ENCODE assay signal across 16 cellular contexts in genomic region chr13:33270906-33271538, GRCh38. TPM values are rescaled to one million over a fixed set of nuclear protein-coding genes. Genes with fewer than 3 reads are reported as not detected.
DNase-seq lines count a peak whose midpoint lies in the region; ATAC-seq and TF ChIP-seq lines count a peak whose summit lies in the region.
"Had no signal": no experiment of that assay in that cellular context is flagged by ENCODE, and none has a peak within 500 bp of the region (broad histone marks: within the 10 kb centered on the region; RNA-seq: fewer than 3 reads in every experiment).

No MANE protein-coding gene starts in this region.

- in situ Hi-C loops in mammary epithelial cell (cut with MboI; ENCODE audit: low sequenced_read_pairs in 2 of 2), result no loop called here

- H3K9me3 Mint-ChIP-seq in MCF 10A (ENCODE audit: unreplicated experiment), result no peaks in the 10 kb centered on the region
- peaks cover 3% of the 10 kb centered on the region for H3K9me3 Mint-ChIP-seq in osteocyte (ENCODE audit: unreplicated experiment)
- H3K9me3 Mint-ChIP-seq: nephron progenitor cell; stimulated activated memory B cell treated with anti-CD40 and anti-IgM and Interleukin-4, amounts not matched to agents 10 μg/mL and 1 μg/mL and 100 μg/mL, for 72 hours had no signal

- BruUV-seq in MCF 10A (replicated peaks; lab: Mats Ljungman, UMichigan), result no TSS peak
- BruUV-seq in mammary epithelial cell (replicated peaks; lab: Mats Ljungman, UMichigan), result no TSS peak

- H2AFZ ChIP-seq in mammary epithelial cell (ENCODE audit: low read depth, low read length), result no peak overlapping the region

- H3K4me3 Mint-ChIP-seq in MCF 10A (ENCODE audit: unreplicated experiment), result peak overlapping the region; percentile 33
- no peak overlapping the region for H3K4me3 Mint-ChIP-seq in osteocyte (ENCODE audit: unreplicated experiment)
- H3K4me3 Mint-ChIP-seq: activated CD4-positive, alpha-beta T cell treated with anti-CD3 and anti-CD28 coated beads for 36 hours; nephron progenitor cell; stimulated activated memory B cell treated with anti-CD40 and anti-IgM and Interleukin-4, amounts not matched to agents 10 μg/mL and 1 μg/mL and 100 μg/mL, for 72 hours had no signal

- H3K4me1 Mint-ChIP-seq in MCF 10A (ENCODE audit: insufficient read depth, unreplicated experiment), result peaks cover 64% of the 10 kb centered on the region
- peaks cover 90% of the 10 kb centered on the region for H3K4me1 Mint-ChIP-seq in osteocyte (ENCODE audit: unreplicated experiment)
- H3K4me1 Mint-ChIP-seq: activated CD4-positive, alpha-beta T cell treated with anti-CD3 and anti-CD28 coated beads for 36 hours; nephron progenitor cell; stimulated activated memory B cell treated with anti-CD40 and anti-IgM and Interleukin-4, amounts not matched to agents 10 μg/mL and 1 μg/mL and 100 μg/mL, for 72 hours had no signal

- DNase-seq in MCF 10A (ENCODE audit: unreplicated experiment) (peak; percentile 71), mammary epithelial cell (no peak), cardiac muscle cell (ENCODE audit: low read depth in 1 of 2, low spot score in 1 of 2) (peak in 1 of 2 donors; percentile 62), osteocyte (ENCODE audit: extremely low spot score, unreplicated experiment) (no peak), MG63 (no peak)
- DNase-seq: 8988T; activated CD4-positive, alpha-beta T cell treated with anti-CD3 and anti-CD28 coated beads for 36 hours; activated naive CD4-positive, alpha-beta T cell; H7; NCI-H1694; nephron progenitor cell; NK-92 treated with Interleukin-12 subunit alpha and Interleukin-12 subunit beta, amount 100 ng/mL, for 24 hours had no signal

- TF ChIP-seq CTCF in MCF 10A (IDR thresholded peaks at IDR 0.05; ENCODE audit: unreplicated experiment) (no peak), mammary epithelial cell (conservative IDR thresholded peaks at IDR 0.05 in 1 of 2, IDR thresholded peaks at IDR 0.05 in 1 of 2; ENCODE audit: extremely low read depth in 1 of 2, insufficient read depth in 1 of 2, low read depth in 1 of 2, low read length in 2 of 2) (no peak), cardiac muscle cell (IDR thresholded peaks at IDR 0.05; ENCODE audit: low read depth, low read length) (no peak), osteocyte (IDR thresholded peaks at IDR 0.05) (no peak)

- WGBS in mammary epithelial cell (ENCODE audit: low coverage, missing lambda C conversion rate), result 55% methylated on average over 3 of the region's 3 CpGs

- H3K36me3 ChIP-seq in mammary epithelial cell (ENCODE audit: insufficient read depth, low read length) (peaks cover 9% of the 10 kb centered on the region), cardiac muscle cell (no peaks in the 10 kb centered on the region), MG63 (peaks cover 54% of the 10 kb centered on the region)

- peaks cover 95% of the 10 kb centered on the region for H3K79me2 ChIP-seq in mammary epithelial cell (ENCODE audit: insufficient read depth, low read length)

- H3K27me3 Mint-ChIP-seq in MCF 10A (ENCODE audit: insufficient read depth, unreplicated experiment), result no peaks in the 10 kb centered on the region
- H3K27me3 Mint-ChIP-seq in osteocyte (ENCODE audit: unreplicated experiment), result no peaks in the 10 kb centered on the region

- dilution Hi-C loops in mammary epithelial cell (cut with HindIII; ENCODE audit: low sequenced_read_pairs), result no loop called here

- H3K36me3 Mint-ChIP-seq in MCF 10A (ENCODE audit: insufficient read depth, unreplicated experiment) (peaks cover 78% of the 10 kb centered on the region), osteocyte (ENCODE audit: unreplicated experiment) (peaks cover 41% of the 10 kb centered on the region)
- H3K36me3 Mint-ChIP-seq: stimulated activated memory B cell treated with anti-CD40 and anti-IgM and Interleukin-4, amounts not matched to agents 10 μg/mL and 1 μg/mL and 100 μg/mL, for 72 hours had no signal

- POLR2A ChIA-PET in MCF 10A (lab: Yijun Ruan, JAX), result interaction anchor here (0.5 to 19.1 kb wide), 13 partner anchors 7 to 639 kb away, joined by 3 to 192 read pairs (median 5); partner anchors contain the start of gene STARD13

- H3K27ac Mint-ChIP-seq in MCF 10A (ENCODE audit: low read depth, unreplicated experiment) (peak overlapping the region; percentile 96), osteocyte (ENCODE audit: unreplicated experiment) (peak overlapping the region; percentile 89)
- H3K27ac Mint-ChIP-seq: activated CD4-positive, alpha-beta T cell treated with anti-CD3 and anti-CD28 coated beads for 36 hours; stimulated activated memory B cell treated with anti-CD40 and anti-IgM and Interleukin-4, amounts not matched to agents 10 μg/mL and 1 μg/mL and 100 μg/mL, for 72 hours had no signal

- H3K4me1 ChIP-seq in mammary epithelial cell (ENCODE audit: insufficient read depth, low read length), result peaks cover 19% of the 10 kb centered on the region
- peaks cover 28% of the 10 kb centered on the region for H3K4me1 ChIP-seq in cardiac muscle cell (ENCODE audit: low read depth)

- H3K27me3 ChIP-seq in mammary epithelial cell (ENCODE audit: insufficient read depth, low read length) (no peaks in the 10 kb centered on the region), cardiac muscle cell (no peaks in the 10 kb centered on the region), MG63 (no peaks in the 10 kb centered on the region)

- H3K4me3 ChIP-seq in mammary epithelial cell (replicated peaks in 1 of 3; ENCODE audit: insufficient read depth in 1 of 3, low read depth in 2 of 3, low read length in 3 of 3) (no peak overlapping the region), cardiac muscle cell (no peak overlapping the region), MG63 (no peak overlapping the region)

- H3K4me2 ChIP-seq in mammary epithelial cell (ENCODE audit: insufficient read depth, low read depth, low read length), result no peak overlapping the region

- no peak overlapping the region for H3K27ac ChIP-seq in mammary epithelial cell (ENCODE audit: insufficient read depth, low read depth, low read length)
- peak overlapping the region; percentile 2 for H3K27ac ChIP-seq in cardiac muscle cell

- intact Hi-C loops in MCF 10A (cut with micrococcal nuclease) (no loop called here), mammary epithelial cell (cut with micrococcal nuclease) (no loop called here)

- CTCF ChIA-PET in MCF 10A (lab: Yijun Ruan, JAX), result interaction anchor here (1.0 to 4.2 kb wide), 3 partner anchors 10 to 42 kb away, joined by 3 to 27 read pairs (median 4); no protein-coding TSS in a partner anchor
- CTCF ChIA-PET in mammary epithelial cell (lab: Charles Lee; ENCODE audit: low non-redundant PET), result no interaction called here

- no peaks in the 10 kb centered on the region for H3K9me3 ChIP-seq in mammary epithelial cell (replicated peaks; ENCODE audit: insufficient read depth, low read length)
- no peaks in the 10 kb centered on the region for H3K9me3 ChIP-seq in cardiac muscle cell (ENCODE audit: low read depth)
- H3K9me3 ChIP-seq in MG63, result peaks cover 6% of the 10 kb centered on the region

- no peak for ATAC-seq in GM18870 (IDR thresholded peaks at IDR 0.05; ENCODE audit: unreplicated experiment)
- no peak for ATAC-seq in GM18867 (IDR thresholded peaks at IDR 0.05; ENCODE audit: unreplicated experiment)
- ATAC-seq in GM21515 (IDR thresholded peaks at IDR 0.05; ENCODE audit: unreplicated experiment), result no peak
- ATAC-seq: activated CD4-positive, alpha-beta T cell treated with anti-CD3 and anti-CD28 coated beads for 36 hours; stimulated activated memory B cell treated with anti-CD40 and anti-IgM and Interleukin-4, amounts not matched to agents 10 μg/mL and 1 μg/mL and 100 μg/mL, for 72 hours had no signal

- no peaks in the 10 kb centered on the region for H4K20me1 ChIP-seq in mammary epithelial cell (ENCODE audit: insufficient read depth, low read length)

- H3K9ac ChIP-seq in mammary epithelial cell (ENCODE audit: insufficient read depth, low read length), result no peak overlapping the region

RNA-seq across cellular contexts. Expression of gene STARD13, which starts 14.5 kb away (rescaled TPM):
- total RNA-seq in MCF 10A (2022) (26.3 and 31.9 TPM in 2 replicates), mammary epithelial cell (10 to 100 TPM; 10.8 to 15.5 TPM), cardiac muscle cell (23.5 and 23.8 TPM in 2 replicates), osteocyte (64.8 and 72.0 TPM in 2 replicates)
- polyA plus RNA-seq in mammary epithelial cell (3.8 TPM), cardiac muscle cell (15.7 and 16.5 TPM in 2 replicates)
- polyA minus RNA-seq in mammary epithelial cell, result 21.7 TPM
- 16.4 and 19.2 TPM in 2 replicates for total RNA-seq in MG63 (2014; rRNA removed; shearing (Covaris generic); ENCODE audit: low replicate concordance)
